Comparison of ENCODE assay signal across 1 cellular context in genomic region chr17:47850373-47850691, GRCh38.
TF ChIP-seq lines count a peak whose summit lies in the region.

No MANE protein-coding gene starts in this region.

TF ChIP-seq in GM23338, 12 proteins besides CTCF, POLR2A, EP300 and RAD21 (continued from another document):
- TF ChIP-seq POLR2AphosphoS5 (IDR thresholded peaks at IDR 0.05; ENCODE audit: low read depth) = no peak
- no peak for TF ChIP-seq ZNF331 (CRISPR knock-in tag; IDR thresholded peaks at IDR 0.05; ENCODE audit: low read depth)
